In genomic region chr7:133755922-133756321, GRCh38 we compare ENCODE assay signal across 29 cellular contexts.
"Had no signal": no experiment of that assay in that cellular context is flagged by ENCODE, and none has a peak within 500 bp of the region (broad histone marks: within the 10 kb centered on the region; RNA-seq: fewer than 3 reads in every experiment).

No MANE protein-coding gene starts in this region.

- H3K27me3 ChIP-seq: adrenal gland, body of pancreas, esophagus muscularis mucosa, foreskin keratinocyte, gastrocnemius medialis, heart left ventricle had no signal

- ATAC-seq: activated CD4-positive, CD25-positive, alpha-beta regulatory T cell treated with anti-CD3 and anti-CD28 coated beads, Interleukin-2, amount 50 U/mL, for 24 hours; activated CD8-positive, alpha-beta memory T cell treated with anti-CD3 and anti-CD28 coated beads, Interleukin-2, amount 10 ng/mL, durations not matched to agents 7 days and 5 days; activated CD8-positive, alpha-beta T cell treated with anti-CD3 and anti-CD28 coated beads, Interleukin-2, amount 10 ng/mL, durations not matched to agents 7 days and 5 days; activated naive CD8-positive, alpha-beta T cell treated with anti-CD3 and anti-CD28 coated beads, Interleukin-2, amount 50 U/mL, for 24 hours; body of pancreas; effector memory CD8-positive, alpha-beta T cell; foreskin keratinocyte; gastrocnemius medialis; heart left ventricle; T-helper 17 cell had no signal

- H3K27ac ChIP-seq: adrenal gland, body of pancreas, esophagus muscularis mucosa, foreskin keratinocyte, gastrocnemius medialis, heart left ventricle had no signal

- H3K36me3 ChIP-seq: adrenal gland, esophagus muscularis mucosa, gastrocnemius medialis, heart left ventricle had no signal

- H3K4me1 ChIP-seq: adrenal gland, body of pancreas, esophagus muscularis mucosa, gastrocnemius medialis, heart left ventricle had no signal

- H3K9me3 ChIP-seq: adrenal gland, body of pancreas, esophagus muscularis mucosa, gastrocnemius medialis, heart left ventricle had no signal

- DNase-seq: activated CD4-positive, alpha-beta memory T cell treated with anti-CD3 and anti-CD28 coated beads for 36 hours; activated CD4-positive, alpha-beta T cell treated with anti-CD3 and anti-CD28 coated beads, Interleukin-2, amount 10 ng/mL, durations not matched to agents 24 days and 14 days; activated CD8-positive, alpha-beta memory T cell treated with anti-CD3 and anti-CD28 coated beads, Interleukin-2, amount 10 ng/mL, durations not matched to agents 7 days and 5 days; activated CD8-positive, alpha-beta memory T cell treated with anti-CD3 and anti-CD28 coated beads, Interleukin-2, amount 50 U/mL, for 4 hours; activated CD8-positive, alpha-beta T cell treated with anti-CD3 and anti-CD28 coated beads, Interleukin-2, amount 10 ng/mL, durations not matched to agents 7 days and 5 days; activated effector memory CD4-positive, alpha-beta T cell treated with anti-CD3 and anti-CD28 coated beads, Interleukin-2, amount 50 U/mL, for 16 hours; activated naive CD4-positive, alpha-beta T cell treated with anti-CD3 and anti-CD28 coated beads for 36 hours; activated naive CD8-positive, alpha-beta T cell treated with anti-CD3 and anti-CD28 coated beads for 36 hours; activated naive CD8-positive, alpha-beta T cell treated with anti-CD3 and anti-CD28 coated beads, Interleukin-2, amount 50 U/mL, for 24 hours; activated T-cell treated with anti-CD3 and anti-CD28 coated beads, Interleukin-2, amount 50 U/mL, for 1 hour; activated T-cell treated with anti-CD3 and anti-CD28 coated beads, Interleukin-2, amount 50 U/mL, for 48 hours; adrenal gland; amygdala; aorta; body of pancreas; caudate nucleus; cortex of kidney; dermis blood vessel endothelial cell; effector CD4-positive, alpha-beta T cell; effector memory CD8-positive, alpha-beta T cell; erythroblast; foreskin keratinocyte; gastrocnemius medialis; glutamatergic neuron; heart left ventricle; T-helper 17 cell; T1000 had no signal

- H3K4me3 ChIP-seq: adrenal gland, body of pancreas, esophagus muscularis mucosa, gastrocnemius medialis, heart left ventricle had no signal
